Comparison of ENCODE assay signal across 15 cellular contexts in the genomic region with DNA sequence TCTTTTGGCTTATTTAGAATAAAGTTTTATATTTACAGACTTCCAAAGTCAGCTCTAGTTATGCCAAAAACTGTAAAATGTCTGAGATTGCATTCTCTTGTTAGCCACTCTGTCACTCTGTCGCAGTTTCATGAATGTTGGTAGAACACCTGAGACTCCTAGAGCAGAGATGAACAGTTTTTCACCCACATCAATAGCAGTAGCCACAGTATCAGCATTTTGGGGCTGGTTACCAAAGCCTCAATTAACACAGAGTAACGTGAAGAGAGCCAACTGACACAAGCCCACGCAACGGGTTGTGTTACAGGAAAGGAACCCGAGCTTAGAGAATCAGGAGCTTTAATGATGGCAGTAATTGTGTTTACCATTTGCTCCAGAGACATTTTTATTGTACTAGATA.
A peak's percentile ranks its signal among the peaks of the same experiment; 100 is the strongest.
DNase-seq lines count a peak whose midpoint lies in the region; ATAC-seq and TF ChIP-seq lines count a peak whose summit lies in the region.
"Had no signal": no experiment of that assay in that cellular context is flagged by ENCODE, and none has a peak within 500 bp of the region (broad histone marks: within the 10 kb centered on the region; RNA-seq: fewer than 3 reads in every experiment).

No MANE protein-coding gene starts in this region.

- no peak for TF ChIP-seq CTCF in hepatocyte (IDR thresholded peaks at IDR 0.05; ENCODE audit: poor library complexity)

- no peak overlapping the region for H3K27ac ChIP-seq in hepatocyte
- H3K27ac ChIP-seq: C4-2B had no signal

- no peaks in the 10 kb centered on the region for H4K20me1 ChIP-seq in hepatocyte (ENCODE audit: insufficient read depth, poor library complexity, severe bottlenecking)

- no peak overlapping the region for H3K4me3 ChIP-seq in Jurkat, Clone E6-1 (ENCODE audit: low read length)
- H3K4me3 ChIP-seq in hepatocyte = no peak overlapping the region
- H3K4me3 ChIP-seq: GM23338 had no signal

- H3K27me3 Mint-ChIP-seq in T-helper 2 cell treated with Interferon-gamma antibody and Interleukin-4, amounts not matched to agents 5 μg/mL and 100 μg/mL, for 36 hours (ENCODE audit: low read depth) = peaks cover 3% of the 10 kb centered on the region
- H3K27me3 Mint-ChIP-seq: CD4-positive, alpha-beta T cell had no signal

- H2AFZ ChIP-seq in hepatocyte = no peak overlapping the region
- H2AFZ ChIP-seq: GM23338 had no signal

- H3K4me3 Mint-ChIP-seq in T-helper 2 cell treated with Interferon-gamma antibody and Interleukin-4, amounts not matched to agents 5 μg/mL and 100 μg/mL, for 36 hours = no peak overlapping the region
- H3K4me3 Mint-ChIP-seq: CD4-positive, alpha-beta T cell; GM23338 had no signal

- H3K4me2 ChIP-seq in hepatocyte = peak overlapping the region; percentile 11
- H3K4me2 ChIP-seq: GM23338 had no signal

- H3K36me3 Mint-ChIP-seq in T-helper 2 cell treated with Interferon-gamma antibody and Interleukin-4, amounts not matched to agents 5 μg/mL and 100 μg/mL, for 36 hours (ENCODE audit: low read depth) = no peaks in the 10 kb centered on the region

- H3K79me2 ChIP-seq in hepatocyte = no peaks in the 10 kb centered on the region

- ATAC-seq in HG03460 (IDR thresholded peaks at IDR 0.05; ENCODE audit: unreplicated experiment) (no peak), HG02763 (IDR thresholded peaks at IDR 0.05; ENCODE audit: unreplicated experiment) (no peak)
- ATAC-seq: GM23338 had no signal

- peak; percentile 64 for DNase-seq in Jurkat, Clone E6-1 (ENCODE audit: low read depth, low spot score)
- DNase-seq in NCI-H748 (lab: John Stamatoyannopoulos, UW; ENCODE audit: unreplicated experiment) = peak; percentile 60
- peak; percentile 3 for DNase-seq in hepatocyte (ENCODE audit: low spot score)
- DNase-seq in SK-N-DZ (ENCODE audit: low spot score) = no peak
- no peak for DNase-seq in T-helper 2 cell treated with Interferon-gamma antibody and Interleukin-4, amounts not matched to agents 5 μg/mL and 100 μg/mL, for 36 hours (ENCODE audit: low spot score)
- DNase-seq: ACHN; Caco-2; CD4-positive, alpha-beta T cell; GDM1; HCEC 1CT; IMR-90 had no signal

- H3K27me3 ChIP-seq in hepatocyte = no peaks in the 10 kb centered on the region

- no peaks in the 10 kb centered on the region for H3K9me3 Mint-ChIP-seq in T-helper 2 cell treated with Interferon-gamma antibody and Interleukin-4, amounts not matched to agents 5 μg/mL and 100 μg/mL, for 36 hours
- H3K9me3 Mint-ChIP-seq: CD4-positive, alpha-beta T cell; GM23338 had no signal

- H3K36me3 ChIP-seq in hepatocyte (replicated peaks; ENCODE audit: insufficient read depth, low read depth) = no peaks in the 10 kb centered on the region

- H3K27ac Mint-ChIP-seq in T-helper 2 cell treated with Interferon-gamma antibody and Interleukin-4, amounts not matched to agents 5 μg/mL and 100 μg/mL, for 36 hours = no peak overlapping the region
- H3K27ac Mint-ChIP-seq: CD4-positive, alpha-beta T cell; GM23338 had no signal

- no peaks in the 10 kb centered on the region for H3K4me1 ChIP-seq in hepatocyte (ENCODE audit: insufficient read depth)
- H3K4me1 ChIP-seq: Caco-2 had no signal

- no peaks in the 10 kb centered on the region for H3K9me3 ChIP-seq in hepatocyte (ENCODE audit: low read depth)
- H3K9me3 ChIP-seq: Caco-2 had no signal

- no peaks in the 10 kb centered on the region for H3K9me2 ChIP-seq in hepatocyte (replicated peaks; ENCODE audit: insufficient read depth)

- H3K4me1 Mint-ChIP-seq in T-helper 2 cell treated with Interferon-gamma antibody and Interleukin-4, amounts not matched to agents 5 μg/mL and 100 μg/mL, for 36 hours (ENCODE audit: low read depth) = no peaks in the 10 kb centered on the region

- WGBS in hepatocyte (ENCODE audit: low lambda C conversion rate, missing lambda C conversion rate) = 49% methylated on average over 5 of the region's 5 CpGs

Comparison
In these comparisons a context has a peak if more than half of its experiments do, and no peak if none do; other contexts are left out.
1. DNase-seq: peak in Jurkat, Clone E6-1 (single experiment), NCI-H748 (single experiment) and hepatocyte (single experiment); none in SK-N-DZ (single experiment) and T-helper 2 cell treated with Interferon-gamma antibody and Interleukin-4, amounts not matched to agents 5 μg/mL and 100 μg/mL, for 36 hours (single experiment).